In the genomic region with DNA sequence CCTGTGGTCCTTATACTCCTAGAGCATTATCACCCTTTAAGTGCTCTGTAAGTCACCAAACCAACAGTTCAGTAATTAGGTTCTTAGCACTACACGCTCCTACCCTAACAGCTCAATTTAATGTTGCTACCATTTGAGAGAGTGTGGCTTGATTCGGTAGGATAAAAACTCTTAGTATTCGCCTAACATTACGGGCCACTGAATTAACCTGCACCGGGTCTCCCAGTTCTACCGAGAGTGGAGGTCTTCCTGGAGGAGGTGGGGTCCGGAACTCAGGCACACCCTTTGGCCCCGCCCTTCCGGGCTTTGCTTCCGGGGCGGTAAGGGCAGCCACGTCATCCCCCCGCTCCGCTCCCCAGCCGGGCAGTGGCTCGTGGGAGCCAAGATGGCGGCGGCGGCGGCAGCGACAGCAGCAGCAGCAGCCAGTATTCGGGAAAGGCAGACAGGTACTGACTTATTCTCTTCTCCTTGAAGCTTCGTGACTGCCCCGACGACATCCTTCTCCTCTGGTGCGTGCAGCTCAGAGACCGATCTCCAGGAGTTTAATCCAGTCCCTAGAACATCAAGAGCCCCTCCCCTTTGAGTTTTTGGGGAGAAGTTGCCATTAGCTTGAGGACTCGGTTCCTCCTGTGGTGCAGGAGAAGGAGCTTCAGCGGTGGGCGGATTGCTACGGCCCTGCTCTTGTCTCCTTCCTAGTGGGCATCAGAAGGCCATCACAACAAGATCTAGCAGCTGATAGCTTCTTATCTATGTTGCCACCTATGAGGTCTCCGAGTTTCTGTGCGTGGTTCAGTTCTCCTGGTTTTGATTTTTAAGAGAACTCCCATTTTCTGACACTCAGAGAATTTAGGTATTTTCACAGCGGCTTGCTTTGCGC, we compare ENCODE assay signal across 1 cellular context.
TF ChIP-seq lines count a peak whose summit lies in the region.

A gene with protein sequence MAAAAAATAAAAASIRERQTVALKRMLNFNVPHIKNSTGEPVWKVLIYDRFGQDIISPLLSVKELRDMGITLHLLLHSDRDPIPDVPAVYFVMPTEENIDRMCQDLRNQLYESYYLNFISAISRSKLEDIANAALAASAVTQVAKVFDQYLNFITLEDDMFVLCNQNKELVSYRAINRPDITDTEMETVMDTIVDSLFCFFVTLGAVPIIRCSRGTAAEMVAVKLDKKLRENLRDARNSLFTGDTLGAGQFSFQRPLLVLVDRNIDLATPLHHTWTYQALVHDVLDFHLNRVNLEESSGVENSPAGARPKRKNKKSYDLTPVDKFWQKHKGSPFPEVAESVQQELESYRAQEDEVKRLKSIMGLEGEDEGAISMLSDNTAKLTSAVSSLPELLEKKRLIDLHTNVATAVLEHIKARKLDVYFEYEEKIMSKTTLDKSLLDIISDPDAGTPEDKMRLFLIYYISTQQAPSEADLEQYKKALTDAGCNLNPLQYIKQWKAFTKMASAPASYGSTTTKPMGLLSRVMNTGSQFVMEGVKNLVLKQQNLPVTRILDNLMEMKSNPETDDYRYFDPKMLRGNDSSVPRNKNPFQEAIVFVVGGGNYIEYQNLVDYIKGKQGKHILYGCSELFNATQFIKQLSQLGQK (plus strand): TSS at position 366 of the 877 bp plus-strand sequence. CDS start 20 bp downstream, at position 386.

TF ChIP-seq in HepG2, 621 proteins besides CTCF, POLR2A, EP300 and RAD21 (continued from another document and continues in another):
- TF ChIP-seq HNF4G (IDR thresholded peaks at IDR 0.05; ENCODE audit: borderline replicate concordance, low read depth, low read length) (peak; percentile 35; the same call in 1 of the 2 replicates), HNF4G (CRISPR knock-in tag; IDR thresholded peaks at IDR 0.05; ENCODE audit: borderline replicate concordance, low read depth) (peak; percentile 55), ZFY (CRISPR knock-in tag; IDR thresholded peaks at IDR 0.05) (peak; percentile 78), ISX (CRISPR knock-in tag; conservative IDR thresholded peaks at IDR 0.05) (peak; percentile 97), ZNF614 (CRISPR knock-in tag; IDR thresholded peaks at IDR 0.05; ENCODE audit: borderline replicate concordance) (peak; percentile 99), ZSCAN30 (CRISPR knock-in tag; IDR thresholded peaks at IDR 0.05) (0 out of 2 replicates have a peak, but pooled peaks have one; percentile 22), FOXC1 (CRISPR knock-in tag; IDR thresholded peaks at IDR 0.05; ENCODE audit: borderline replicate concordance) (peak; percentile 99), NCOA5 (CRISPR knock-in tag; IDR thresholded peaks at IDR 0.05) (no peak), RBM39 (IDR thresholded peaks at IDR 0.05; ENCODE audit: low read depth, low read length, poor library complexity, severe bottlenecking) (peak; percentile 99), ZNF501 (CRISPR knock-in tag; IDR thresholded peaks at IDR 0.05) (peak; percentile 100), MTF1 (CRISPR knock-in tag; IDR thresholded peaks at IDR 0.05) (peak; percentile 68; the same call in 1 of the 2 replicates), NR2F1 (CRISPR knock-in tag; IDR thresholded peaks at IDR 0.05) (peak; percentile 24 to 61; a peak in 3 of 4 replicates), RORA (CRISPR knock-in tag; IDR thresholded peaks at IDR 0.05) (no peak), ZNF670 (CRISPR knock-in tag; IDR thresholded peaks at IDR 0.05; ENCODE audit: borderline replicate concordance) (peak; percentile 93; the same call in 1 of the 2 replicates), SCMH1 (CRISPR knock-in tag; IDR thresholded peaks at IDR 0.05; ENCODE audit: borderline replicate concordance) (no peak), ZNF816 (CRISPR knock-in tag; IDR thresholded peaks at IDR 0.05; ENCODE audit: borderline replicate concordance) (peak; percentile 98), ZNF136 (CRISPR knock-in tag; IDR thresholded peaks at IDR 0.05; ENCODE audit: low read depth) (peak; percentile 92), TEAD3 (CRISPR knock-in tag; optimal IDR thresholded peaks at IDR 0.05; ENCODE audit: borderline replicate concordance) (peak; percentile 92), FOXA3 (CRISPR knock-in tag; IDR thresholded peaks at IDR 0.05) (peak; percentile 87), ZNF317 (CRISPR knock-in tag; IDR thresholded peaks at IDR 0.05) (peak; percentile 92), REPIN1 (CRISPR knock-in tag; IDR thresholded peaks at IDR 0.05; ENCODE audit: borderline replicate concordance, low read depth) (peak; percentile 99), ZMYM4 (CRISPR knock-in tag; IDR thresholded peaks at IDR 0.05) (peak; percentile 99), SMYD3 (CRISPR knock-in tag; IDR thresholded peaks at IDR 0.05) (peak; percentile 99), ARNT (IDR thresholded peaks at IDR 0.05) (no peak), YEATS2 (CRISPR knock-in tag; IDR thresholded peaks at IDR 0.05; ENCODE audit: borderline replicate concordance) (peak; percentile 98; the same call in 1 of the 2 replicates), MTA1 (CRISPR knock-in tag; IDR thresholded peaks at IDR 0.05; ENCODE audit: borderline replicate concordance) (peak; percentile 94; the same call in 1 of the 2 replicates), JARID2 (CRISPR knock-in tag; IDR thresholded peaks at IDR 0.05; ENCODE audit: insufficient replicate concordance) (peak; percentile 98), ZNF672 (CRISPR knock-in tag; IDR thresholded peaks at IDR 0.05) (peak; percentile 33; the same call in 1 of the 2 replicates), ZNF605 (CRISPR knock-in tag; IDR thresholded peaks at IDR 0.05) (peak; percentile 100), ZNF768 (CRISPR knock-in tag; IDR thresholded peaks at IDR 0.05) (peak; percentile 92), TRIM24 (CRISPR knock-in tag; IDR thresholded peaks at IDR 0.05) (no peak), FLYWCH1 (CRISPR knock-in tag; IDR thresholded peaks at IDR 0.05) (no peak), DR1 (CRISPR knock-in tag; IDR thresholded peaks at IDR 0.05) (no peak; the same call in 1 of the 2 replicates), REXO4 (CRISPR knock-in tag; IDR thresholded peaks at IDR 0.05; ENCODE audit: borderline replicate concordance) (no peak), RAD51 (IDR thresholded peaks at IDR 0.05; ENCODE audit: borderline replicate concordance) (no peak)
- TF ChIP-seq, protein P1, sequence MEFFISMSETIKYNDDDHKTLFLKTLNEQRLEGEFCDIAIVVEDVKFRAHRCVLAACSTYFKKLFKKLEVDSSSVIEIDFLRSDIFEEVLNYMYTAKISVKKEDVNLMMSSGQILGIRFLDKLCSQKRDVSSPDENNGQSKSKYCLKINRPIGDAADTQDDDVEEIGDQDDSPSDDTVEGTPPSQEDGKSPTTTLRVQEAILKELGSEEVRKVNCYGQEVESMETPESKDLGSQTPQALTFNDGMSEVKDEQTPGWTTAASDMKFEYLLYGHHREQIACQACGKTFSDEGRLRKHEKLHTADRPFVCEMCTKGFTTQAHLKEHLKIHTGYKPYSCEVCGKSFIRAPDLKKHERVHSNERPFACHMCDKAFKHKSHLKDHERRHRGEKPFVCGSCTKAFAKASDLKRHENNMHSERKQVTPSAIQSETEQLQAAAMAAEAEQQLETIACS (CRISPR knock-in tag; IDR thresholded peaks at IDR 0.05): no peak
- TF ChIP-seq, protein P2, sequence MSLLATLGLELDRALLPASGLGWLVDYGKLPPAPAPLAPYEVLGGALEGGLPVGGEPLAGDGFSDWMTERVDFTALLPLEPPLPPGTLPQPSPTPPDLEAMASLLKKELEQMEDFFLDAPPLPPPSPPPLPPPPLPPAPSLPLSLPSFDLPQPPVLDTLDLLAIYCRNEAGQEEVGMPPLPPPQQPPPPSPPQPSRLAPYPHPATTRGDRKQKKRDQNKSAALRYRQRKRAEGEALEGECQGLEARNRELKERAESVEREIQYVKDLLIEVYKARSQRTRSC (CRISPR knock-in tag; IDR thresholded peaks at IDR 0.05; ENCODE audit: low read depth): peak; percentile 97
- TF ChIP-seq, protein P3, sequence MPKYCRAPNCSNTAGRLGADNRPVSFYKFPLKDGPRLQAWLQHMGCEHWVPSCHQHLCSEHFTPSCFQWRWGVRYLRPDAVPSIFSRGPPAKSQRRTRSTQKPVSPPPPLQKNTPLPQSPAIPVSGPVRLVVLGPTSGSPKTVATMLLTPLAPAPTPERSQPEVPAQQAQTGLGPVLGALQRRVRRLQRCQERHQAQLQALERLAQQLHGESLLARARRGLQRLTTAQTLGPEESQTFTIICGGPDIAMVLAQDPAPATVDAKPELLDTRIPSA (CRISPR knock-in tag; IDR thresholded peaks at IDR 0.05; ENCODE audit: borderline replicate concordance): no peak; the same call in 1 of the 2 replicates
- TF ChIP-seq, protein P4, sequence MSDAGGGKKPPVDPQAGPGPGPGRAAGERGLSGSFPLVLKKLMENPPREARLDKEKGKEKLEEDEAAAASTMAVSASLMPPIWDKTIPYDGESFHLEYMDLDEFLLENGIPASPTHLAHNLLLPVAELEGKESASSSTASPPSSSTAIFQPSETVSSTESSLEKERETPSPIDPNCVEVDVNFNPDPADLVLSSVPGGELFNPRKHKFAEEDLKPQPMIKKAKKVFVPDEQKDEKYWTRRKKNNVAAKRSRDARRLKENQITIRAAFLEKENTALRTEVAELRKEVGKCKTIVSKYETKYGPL (CRISPR knock-in tag; IDR thresholded peaks at IDR 0.05): no peak
- TF ChIP-seq, protein P5, sequence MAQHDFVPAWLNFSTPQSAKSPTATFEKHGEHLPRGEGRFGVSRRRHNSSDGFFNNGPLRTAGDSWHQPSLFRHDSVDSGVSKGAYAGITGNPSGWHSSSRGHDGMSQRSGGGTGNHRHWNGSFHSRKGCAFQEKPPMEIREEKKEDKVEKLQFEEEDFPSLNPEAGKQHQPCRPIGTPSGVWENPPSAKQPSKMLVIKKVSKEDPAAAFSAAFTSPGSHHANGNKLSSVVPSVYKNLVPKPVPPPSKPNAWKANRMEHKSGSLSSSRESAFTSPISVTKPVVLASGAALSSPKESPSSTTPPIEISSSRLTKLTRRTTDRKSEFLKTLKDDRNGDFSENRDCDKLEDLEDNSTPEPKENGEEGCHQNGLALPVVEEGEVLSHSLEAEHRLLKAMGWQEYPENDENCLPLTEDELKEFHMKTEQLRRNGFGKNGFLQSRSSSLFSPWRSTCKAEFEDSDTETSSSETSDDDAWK (CRISPR knock-in tag; IDR thresholded peaks at IDR 0.05): no peak
- TF ChIP-seq, protein P6, sequence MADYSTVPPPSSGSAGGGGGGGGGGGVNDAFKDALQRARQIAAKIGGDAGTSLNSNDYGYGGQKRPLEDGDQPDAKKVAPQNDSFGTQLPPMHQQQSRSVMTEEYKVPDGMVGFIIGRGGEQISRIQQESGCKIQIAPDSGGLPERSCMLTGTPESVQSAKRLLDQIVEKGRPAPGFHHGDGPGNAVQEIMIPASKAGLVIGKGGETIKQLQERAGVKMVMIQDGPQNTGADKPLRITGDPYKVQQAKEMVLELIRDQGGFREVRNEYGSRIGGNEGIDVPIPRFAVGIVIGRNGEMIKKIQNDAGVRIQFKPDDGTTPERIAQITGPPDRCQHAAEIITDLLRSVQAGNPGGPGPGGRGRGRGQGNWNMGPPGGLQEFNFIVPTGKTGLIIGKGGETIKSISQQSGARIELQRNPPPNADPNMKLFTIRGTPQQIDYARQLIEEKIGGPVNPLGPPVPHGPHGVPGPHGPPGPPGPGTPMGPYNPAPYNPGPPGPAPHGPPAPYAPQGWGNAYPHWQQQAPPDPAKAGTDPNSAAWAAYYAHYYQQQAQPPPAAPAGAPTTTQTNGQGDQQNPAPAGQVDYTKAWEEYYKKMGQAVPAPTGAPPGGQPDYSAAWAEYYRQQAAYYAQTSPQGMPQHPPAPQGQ (CRISPR knock-in tag; IDR thresholded peaks at IDR 0.05; ENCODE audit: borderline replicate concordance): peak; percentile 97
- TF ChIP-seq, protein P7, sequence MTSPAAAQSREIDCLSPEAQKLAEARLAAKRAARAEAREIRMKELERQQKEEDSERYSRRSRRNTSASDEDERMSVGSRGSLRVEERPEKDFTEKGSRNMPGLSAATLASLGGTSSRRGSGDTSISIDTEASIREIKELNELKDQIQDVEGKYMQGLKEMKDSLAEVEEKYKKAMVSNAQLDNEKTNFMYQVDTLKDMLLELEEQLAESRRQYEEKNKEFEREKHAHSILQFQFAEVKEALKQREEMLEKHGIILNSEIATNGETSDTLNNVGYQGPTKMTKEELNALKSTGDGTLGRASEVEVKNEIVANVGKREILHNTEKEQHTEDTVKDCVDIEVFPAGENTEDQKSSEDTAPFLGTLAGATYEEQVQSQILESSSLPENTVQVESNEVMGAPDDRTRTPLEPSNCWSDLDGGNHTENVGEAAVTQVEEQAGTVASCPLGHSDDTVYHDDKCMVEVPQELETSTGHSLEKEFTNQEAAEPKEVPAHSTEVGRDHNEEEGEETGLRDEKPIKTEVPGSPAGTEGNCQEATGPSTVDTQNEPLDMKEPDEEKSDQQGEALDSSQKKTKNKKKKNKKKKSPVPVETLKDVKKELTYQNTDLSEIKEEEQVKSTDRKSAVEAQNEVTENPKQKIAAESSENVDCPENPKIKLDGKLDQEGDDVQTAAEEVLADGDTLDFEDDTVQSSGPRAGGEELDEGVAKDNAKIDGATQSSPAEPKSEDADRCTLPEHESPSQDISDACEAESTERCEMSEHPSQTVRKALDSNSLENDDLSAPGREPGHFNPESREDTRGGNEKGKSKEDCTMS (CRISPR knock-in tag; conservative IDR thresholded peaks at IDR 0.05): 0 out of 2 replicates have a peak, but pooled peaks have one; percentile 90
- TF ChIP-seq, protein P8, sequence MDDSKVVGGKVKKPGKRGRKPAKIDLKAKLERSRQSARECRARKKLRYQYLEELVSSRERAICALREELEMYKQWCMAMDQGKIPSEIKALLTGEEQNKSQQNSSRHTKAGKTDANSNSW (CRISPR knock-in tag; IDR thresholded peaks at IDR 0.05; ENCODE audit: borderline replicate concordance): peak; percentile 96
- TF ChIP-seq, protein P9, sequence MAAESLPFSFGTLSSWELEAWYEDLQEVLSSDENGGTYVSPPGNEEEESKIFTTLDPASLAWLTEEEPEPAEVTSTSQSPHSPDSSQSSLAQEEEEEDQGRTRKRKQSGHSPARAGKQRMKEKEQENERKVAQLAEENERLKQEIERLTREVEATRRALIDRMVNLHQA (CRISPR knock-in tag; IDR thresholded peaks at IDR 0.05): no peak
- TF ChIP-seq, protein P10, sequence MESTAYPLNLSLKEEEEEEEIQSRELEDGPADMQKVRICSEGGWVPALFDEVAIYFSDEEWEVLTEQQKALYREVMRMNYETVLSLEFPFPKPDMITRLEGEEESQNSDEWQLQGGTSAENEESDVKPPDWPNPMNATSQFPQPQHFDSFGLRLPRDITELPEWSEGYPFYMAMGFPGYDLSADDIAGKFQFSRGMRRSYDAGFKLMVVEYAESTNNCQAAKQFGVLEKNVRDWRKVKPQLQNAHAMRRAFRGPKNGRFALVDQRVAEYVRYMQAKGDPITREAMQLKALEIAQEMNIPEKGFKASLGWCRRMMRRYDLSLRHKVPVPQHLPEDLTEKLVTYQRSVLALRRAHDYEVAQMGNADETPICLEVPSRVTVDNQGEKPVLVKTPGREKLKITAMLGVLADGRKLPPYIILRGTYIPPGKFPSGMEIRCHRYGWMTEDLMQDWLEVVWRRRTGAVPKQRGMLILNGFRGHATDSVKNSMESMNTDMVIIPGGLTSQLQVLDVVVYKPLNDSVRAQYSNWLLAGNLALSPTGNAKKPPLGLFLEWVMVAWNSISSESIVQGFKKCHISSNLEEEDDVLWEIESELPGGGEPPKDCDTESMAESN (CRISPR knock-in tag; conservative IDR thresholded peaks at IDR 0.05): peak; percentile 97
- TF ChIP-seq, protein P11, sequence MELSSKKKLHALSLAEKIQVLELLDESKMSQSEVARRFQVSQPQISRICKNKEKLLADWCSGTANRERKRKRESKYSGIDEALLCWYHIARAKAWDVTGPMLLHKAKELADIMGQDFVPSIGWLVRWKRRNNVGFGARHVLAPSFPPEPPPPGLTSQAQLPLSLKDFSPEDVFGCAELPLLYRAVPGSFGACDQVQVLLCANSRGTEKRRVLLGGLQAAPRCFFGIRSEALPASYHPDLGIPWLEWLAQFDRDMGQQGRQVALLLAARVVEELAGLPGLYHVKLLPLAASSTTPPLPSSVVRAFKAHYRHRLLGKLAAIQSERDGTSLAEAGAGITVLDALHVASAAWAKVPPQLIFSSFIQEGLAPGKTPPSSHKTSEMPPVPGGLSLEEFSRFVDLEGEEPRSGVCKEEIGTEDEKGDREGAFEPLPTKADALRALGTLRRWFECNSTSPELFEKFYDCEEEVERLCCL (CRISPR knock-in tag; IDR thresholded peaks at IDR 0.05; ENCODE audit: borderline replicate concordance): no peak
